In genomic region chr17:136534-136933, GRCh38 we compare ENCODE assay signal across 8 cellular contexts.
DNase-seq lines count a peak whose midpoint lies in the region; ATAC-seq and TF ChIP-seq lines count a peak whose summit lies in the region.
"Not testable (repeated sequence)": the region's sequence is repeated elsewhere in the genome, so short reads cannot be mapped to it uniquely, and the experiment has no call there.

No MANE protein-coding gene starts in this region.

- TF ChIP-seq CTCF in AG09309 (IDR thresholded peaks at IDR 0.05; ENCODE audit: control insufficient read depth, insufficient read depth, low read depth, low read length, missing control alignments) (peak; percentile 33), foreskin fibroblast (IDR thresholded peaks at IDR 0.05; ENCODE audit: low read depth, low read length) (peak; percentile 21), nephron progenitor cell (IDR thresholded peaks at IDR 0.05) (peak; percentile 44)

- H3K4me1 Mint-ChIP-seq in nephron progenitor cell: not testable (repeated sequence)

- H3K4me3 ChIP-seq in AG09309 (ENCODE audit: control insufficient read depth, low read depth, low read length); foreskin fibroblast (ENCODE audit: low read depth in 1 of 2, low read length in 2 of 2): not testable (repeated sequence)

- H3K4me3 Mint-ChIP-seq in nephron progenitor cell: not testable (repeated sequence)

- H3K9me3 Mint-ChIP-seq in nephron progenitor cell: not testable (repeated sequence)

- not testable (repeated sequence) for DNase-seq in AG09309 (ENCODE audit: low read depth); foreskin fibroblast
- DNase-seq in activated CD4-positive, CD25-positive, alpha-beta regulatory T cell treated with anti-CD3 and anti-CD28 coated beads, Interleukin-2, amount 50 U/mL, for 72 hours: peak; percentile 76
- peak; percentile 82 for DNase-seq in activated naive CD4-positive, alpha-beta T cell treated with Interleukin-2 at 50 U/mL for 16 hours
- DNase-seq in nephron progenitor cell: peak; percentile 83
- DNase-seq in stimulated activated CD4-positive, alpha-beta T cell treated with anti-CD3 and anti-CD28 coated beads, TNF-alpha, amount 100 ng/mL, for 48 hours (ENCODE audit: low read depth in 3 of 3): peak; percentile 20 to 52 (median 49)

- peak; percentile 60 for ATAC-seq in GM19463 (IDR thresholded peaks at IDR 0.05; ENCODE audit: unreplicated experiment)
- ATAC-seq in HG03469 (IDR thresholded peaks at IDR 0.05; ENCODE audit: unreplicated experiment): peak; percentile 39

- not testable (repeated sequence) for H3K36me3 Mint-ChIP-seq in nephron progenitor cell (ENCODE audit: low read depth)

- H3K27ac Mint-ChIP-seq in nephron progenitor cell: not testable (repeated sequence)

- not testable (repeated sequence) for H3K27me3 Mint-ChIP-seq in nephron progenitor cell (ENCODE audit: low read depth, poor library complexity)
